In genomic region chr17:39199986-39200879, GRCh38 we compare ENCODE assay signal across 8 cellular contexts. TPM values are rescaled to one million over a fixed set of nuclear protein-coding genes. Genes with fewer than 3 reads are reported as not detected.
DNase-seq lines count a peak whose midpoint lies in the region; ATAC-seq, FAIRE-seq and TF ChIP-seq lines count a peak whose summit lies in the region.

TSS of gene RPL19 (plus strand) at chr17:39200283. CDS start at chr17:39200345, 62 bp downstream.

- DNase-seq in CD8-positive, alpha-beta T cell = peak; percentile 70 to 91 (median 83)
- DNase-seq in HTR-8/SVneo (ENCODE audit: insufficient read length, low spot score) = peak; percentile 98
- peak; percentile 95 for DNase-seq in NOMO-1 treated with DMSO at 0.1 percent for 48 hours (lab: John Stamatoyannopoulos, UW; ENCODE audit: unreplicated experiment)
- peak; percentile 81 to 82 (median 82) for DNase-seq in effector memory CD8-positive, alpha-beta T cell
- peak; percentile 98 for DNase-seq in medulla oblongata (ENCODE audit: extremely low spot score)
- DNase-seq in stimulated activated CD4-positive, alpha-beta T cell treated with anti-CD3 and anti-CD28 coated beads, TNF-alpha, amount 100 ng/mL, for 48 hours (ENCODE audit: low read depth in 3 of 3) = peak; percentile 79 to 84 (median 82)

- H3K4me3 ChIP-seq in CD8-positive, alpha-beta T cell (ENCODE audit: low read depth, low read length) = peak within 1 kb of the TSS; percentile 77

- CTCF ChIA-PET in CD8-positive, alpha-beta T cell (lab: Charles Lee) = interaction anchor here (0.6 to 2.7 kb wide), 9 partner anchors 9 to 131 kb away, joined by 3 to 8 read pairs (median 4); no protein-coding TSS in a partner anchor
- CTCF ChIA-PET in activated CD8-positive, alpha-beta memory T cell treated with anti-CD3 and anti-CD28 coated beads for 36 hours (lab: Charles Lee) = interaction anchor here (0.7 to 2.6 kb wide), 9 partner anchors 8 to 217 kb away, joined by 3 to 13 read pairs (median 4); partner anchors contain the start of gene ARL5C

- intact Hi-C loops in CD8-positive, alpha-beta T cell (cut with DNase I, micrococcal nuclease) = loop anchor here (1.0 to 10.0 kb wide), 9 partner anchors 9 to 448 kb away; partner anchors contain the start of genes PSMB3 (in 2 of the 2), CDK12 (in 1 of the 2) and FBXL20 (in 1 of the 2)

- peaks cover 65% of the 10 kb centered on the region for H3K4me1 Mint-ChIP-seq in CD8-positive, alpha-beta T cell (ENCODE audit: low read depth)
- peaks cover 43 to 45% of the 10 kb centered on the region in 2 donors for H3K4me1 Mint-ChIP-seq in effector memory CD8-positive, alpha-beta T cell (ENCODE audit: low read depth in 2 of 2)

- TF ChIP-seq CTCF in CD8-positive, alpha-beta T cell (IDR thresholded peaks at IDR 0.05) = no peak

- FAIRE-seq in HTR-8/SVneo (lab: Jason Lieb, UNC) = peak; percentile 72

- no peaks in the 10 kb centered on the region for H3K27me3 ChIP-seq in CD8-positive, alpha-beta T cell (ENCODE audit: insufficient read depth, low read length)

- POLR2A ChIA-PET in CD8-positive, alpha-beta T cell (lab: Charles Lee) = interaction anchor here (0.7 to 1.5 kb wide), 22 partner anchors 9 to 347 kb away, joined by 3 to 23 read pairs (median 4); partner anchors contain the start of genes ARL5C, CDK12, LASP1 and MED1
- POLR2A ChIA-PET in activated CD8-positive, alpha-beta memory T cell treated with anti-CD3 and anti-CD28 coated beads for 36 hours (lab: Charles Lee) = interaction anchor here (0.6 to 2.0 kb wide), 8 partner anchors 9 to 448 kb away, joined by 3 to 8 read pairs (median 5); no protein-coding TSS in a partner anchor

- no peaks in the 10 kb centered on the region for H3K27me3 Mint-ChIP-seq in CD8-positive, alpha-beta T cell (ENCODE audit: low read depth)
- H3K27me3 Mint-ChIP-seq in effector memory CD8-positive, alpha-beta T cell = no peaks in the 10 kb centered on the region

- peak within 1 kb of the TSS; percentile 100 for H3K27ac Mint-ChIP-seq in CD8-positive, alpha-beta T cell
- peak within 1 kb of the TSS; percentile 99 to 100 for H3K27ac Mint-ChIP-seq in effector memory CD8-positive, alpha-beta T cell

- H3K36me3 Mint-ChIP-seq in CD8-positive, alpha-beta T cell = peaks cover 51% of the 10 kb centered on the region
- H3K36me3 Mint-ChIP-seq in effector memory CD8-positive, alpha-beta T cell (ENCODE audit: insufficient read depth) = peaks cover 64% of the 10 kb centered on the region

- ATAC-seq in CD8-positive, alpha-beta T cell = peak; percentile 77
- ATAC-seq in GM19468 (IDR thresholded peaks at IDR 0.05; ENCODE audit: extremely low read depth, unreplicated experiment) = peak; percentile 26
- ATAC-seq in effector memory CD8-positive, alpha-beta T cell (replicated peaks) = peak; percentile 77

- peak within 1 kb of the TSS; percentile 95 for H3K4me3 Mint-ChIP-seq in CD8-positive, alpha-beta T cell
- peak within 1 kb of the TSS; percentile 93 to 98 for H3K4me3 Mint-ChIP-seq in effector memory CD8-positive, alpha-beta T cell

- no peaks in the 10 kb centered on the region for H3K9me3 Mint-ChIP-seq in CD8-positive, alpha-beta T cell
- H3K9me3 Mint-ChIP-seq in effector memory CD8-positive, alpha-beta T cell = no peaks in the 10 kb centered on the region

- H3K27ac ChIP-seq in CD8-positive, alpha-beta T cell (ENCODE audit: low read depth, low read length) = peak within 1 kb of the TSS; percentile 94

- H3K4me1 ChIP-seq in CD8-positive, alpha-beta T cell (ENCODE audit: insufficient read depth, low read length) = peaks cover 56% of the 10 kb centered on the region

- H3K36me3 ChIP-seq in CD8-positive, alpha-beta T cell (ENCODE audit: insufficient read depth, low read length) = peaks cover 33% of the 10 kb centered on the region

- H3K9me3 ChIP-seq in CD8-positive, alpha-beta T cell (ENCODE audit: low read length) = no peaks in the 10 kb centered on the region

RNA-seq across cellular contexts. Expression of gene RPL19, which starts in this region (rescaled TPM):
- 1,000 to 10,000 TPM; 3,808 to 3,896 TPM for total RNA-seq in CD8-positive, alpha-beta T cell
- total RNA-seq in activated CD8-positive, alpha-beta memory T cell treated with anti-CD3 and anti-CD28 coated beads for 36 hours = 1,000 to 10,000 TPM; 2,967 to 3,022 TPM

Comparison
In these comparisons a context has a peak if more than half of its experiments do, and no peak if none do; other contexts are left out.
1. Peak in every context shown above with its lines: DNase-seq, ATAC-seq, H3K4me3 ChIP-seq and H3K27ac ChIP-seq.
2. ATAC-seq: peak in every context shown above with its lines; median percentile 77 in CD8-positive, alpha-beta T cell; 77 in effector memory CD8-positive, alpha-beta T cell; 26 in GM19468.